Comparison of ENCODE assay signal across 10 cellular contexts in the genomic region with DNA sequence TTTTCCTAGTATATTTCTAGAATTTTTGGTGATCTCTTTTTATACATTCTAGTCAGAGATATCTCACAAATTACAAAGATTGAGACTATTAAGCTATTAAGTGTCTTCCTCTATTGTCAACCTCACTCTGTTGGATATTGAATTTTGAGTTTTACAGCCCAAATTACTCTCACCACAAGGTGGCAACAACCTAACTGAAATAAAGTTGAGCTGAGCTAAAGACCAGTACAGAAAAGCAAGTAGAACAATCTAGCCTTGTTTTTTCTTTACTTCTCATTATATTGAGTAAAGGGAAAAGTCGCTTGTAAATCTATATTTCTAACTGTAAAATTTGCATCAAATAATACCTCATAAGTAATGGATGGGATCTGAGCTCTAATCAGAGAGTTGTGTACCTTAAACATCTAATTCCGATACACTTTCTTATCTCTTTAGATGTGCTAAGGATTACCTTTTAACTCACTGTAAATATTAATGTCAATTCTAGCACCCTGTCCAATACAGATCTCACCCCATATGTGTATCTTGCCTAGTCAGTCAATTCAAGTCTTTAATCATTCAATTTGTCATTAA. TPM values are rescaled to one million over a fixed set of nuclear protein-coding genes. Genes with fewer than 3 reads are reported as not detected.
DNase-seq lines count a peak whose midpoint lies in the region; ATAC-seq, FAIRE-seq and TF ChIP-seq lines count a peak whose summit lies in the region.
"Had no signal": no experiment of that assay in that cellular context is flagged by ENCODE, and none has a peak within 500 bp of the region (broad histone marks: within the 10 kb centered on the region; RNA-seq: fewer than 3 reads in every experiment).

No MANE protein-coding gene starts in this region.

- TF ChIP-seq CTCF in AG04449 (IDR thresholded peaks at IDR 0.05; ENCODE audit: insufficient read depth, low read length, missing control alignments) (peak; percentile 54), tibial nerve (IDR thresholded peaks at IDR 0.05) (peak; percentile 44 to 70 (median 60))

- no peak overlapping the region for H3K4me3 ChIP-seq in AG04449 (ENCODE audit: low read depth, low read length)
- H3K4me3 ChIP-seq in tibial nerve = no peak overlapping the region

- H3K9me3 ChIP-seq in tibial nerve = no peaks in the 10 kb centered on the region

- DNase-seq in AG04449 (ENCODE audit: low read depth, low spot score) (no peak), GM18507 (ENCODE audit: extremely low spot score, insufficient read length, low read depth) (no peak), SK-MEL-5 (ENCODE audit: low read depth, low spot score) (peak; percentile 62), frontal cortex (ENCODE audit: low spot score in 2 of 2) (no peak), tibial nerve (ENCODE audit: low spot score in 2 of 2) (peak in 1 of 2 donors; percentile 39), hepatic stellate cell (ENCODE audit: low spot score) (no peak)
- no peak for DNase-seq in activated CD4-positive, alpha-beta T cell treated with anti-CD3 and anti-CD28 coated beads, Interleukin-2, amount 50 U/mL, for 48 hours

- H3K27ac ChIP-seq in tibial nerve = peak overlapping the region in 2 of 4 donors; percentile 63 to 64
- H3K27ac ChIP-seq: epithelial cell of prostate had no signal

- POLR2A ChIA-PET in AG04449 (lab: Yijun Ruan, JAX) = no interaction called here

- no peaks in the 10 kb centered on the region for H3K36me3 ChIP-seq in tibial nerve

- no peak for TF ChIP-seq EP300 in tibial nerve (IDR thresholded peaks at IDR 0.05)

- CTCF ChIA-PET in AG04449 (lab: Yijun Ruan, JAX) = interaction anchor here (0.7 to 17.8 kb wide), 37 partner anchors 8 to 729 kb away, joined by 3 to 369 read pairs (median 6); partner anchors contain the start of gene COMMD2

- peaks cover 0 to 8% (median 0%) of the 10 kb centered on the region in 4 donors for H3K4me1 ChIP-seq in tibial nerve

- 58% methylated on average over 2 of the region's 2 CpGs for WGBS in tibial nerve, 2 donors

- TF ChIP-seq POLR2A in tibial nerve (IDR thresholded peaks at IDR 0.05) = no peak

- no peak for ATAC-seq in HG02840 (IDR thresholded peaks at IDR 0.05; ENCODE audit: low FRiP score, unreplicated experiment)

- in situ Hi-C loops in SK-MEL-5 (cut with HindIII; ENCODE audit: low pct_unique_long_range_greater_than_20kb, low sequenced_read_pairs) = no loop called here

- H3K27me3 ChIP-seq in tibial nerve = no peaks in the 10 kb centered on the region

- FAIRE-seq in GM18507 (lab: Jason Lieb, UNC) (peak; percentile 55), frontal cortex (lab: Jason Lieb, UNC) (peak; percentile 97)

RNA-seq across cellular contexts. Expression of gene COMMD2, which starts 13.6 kb away (rescaled TPM):
- total RNA-seq in SK-MEL-5 (2014; rRNA removed; shearing (Covaris generic)) = 33.5 and 45.5 TPM in 2 replicates
- 21.1 and 21.9 TPM in 2 replicates for polyA plus RNA-seq in SK-MEL-5 (2015; cell fraction: cytosol; rRNA removed)
- 33.8 and 41.3 TPM in 2 replicates for polyA plus RNA-seq in SK-MEL-5 (2015; cell fraction: nucleus; rRNA removed)
- 106 TPM for total RNA-seq in frontal cortex
- 10 to 100 TPM; 18.6 to 28.2 (median 22.3) TPM for total RNA-seq in tibial nerve

RNA-seq across cellular contexts. Expression of gene ANKUB1, which starts 26.5 kb away (rescaled TPM):
- 0.08 TPM in 1 of 2 replicates, not detected in the other for total RNA-seq in SK-MEL-5 (2014; rRNA removed; shearing (Covaris generic))
- polyA plus RNA-seq in SK-MEL-5 (2015; cell fraction: cytosol; rRNA removed) = not detected in 2 replicates
- polyA plus RNA-seq in SK-MEL-5 (2015; cell fraction: nucleus; rRNA removed) = not detected in 2 replicates
- total RNA-seq in frontal cortex (0.41 TPM), tibial nerve (1 to 10 TPM in 1 of 4 donors, under 1 TPM in 3; 0.60 to 1.4 (median 0.86) TPM)
- total RNA-seq: urinary bladder had no signal
- polyA plus RNA-seq: urinary bladder had no signal

RNA-seq across cellular contexts. Expression of gene RNF13, which starts 47.2 kb away (rescaled TPM):
- 141 and 153 TPM in 2 replicates for total RNA-seq in SK-MEL-5 (2014; rRNA removed; shearing (Covaris generic))
- polyA plus RNA-seq in SK-MEL-5 (2015; cell fraction: cytosol; rRNA removed) = 52.7 and 73.9 TPM in 2 replicates
- polyA plus RNA-seq in SK-MEL-5 (2015; cell fraction: nucleus; rRNA removed) = 52.5 and 56.1 TPM in 2 replicates
- 113 TPM for total RNA-seq in frontal cortex
- 100 to 1,000 TPM; 107 to 142 (median 128) TPM for total RNA-seq in tibial nerve
